Comparison of ENCODE assay signal across 8 cellular contexts in the genomic region with DNA sequence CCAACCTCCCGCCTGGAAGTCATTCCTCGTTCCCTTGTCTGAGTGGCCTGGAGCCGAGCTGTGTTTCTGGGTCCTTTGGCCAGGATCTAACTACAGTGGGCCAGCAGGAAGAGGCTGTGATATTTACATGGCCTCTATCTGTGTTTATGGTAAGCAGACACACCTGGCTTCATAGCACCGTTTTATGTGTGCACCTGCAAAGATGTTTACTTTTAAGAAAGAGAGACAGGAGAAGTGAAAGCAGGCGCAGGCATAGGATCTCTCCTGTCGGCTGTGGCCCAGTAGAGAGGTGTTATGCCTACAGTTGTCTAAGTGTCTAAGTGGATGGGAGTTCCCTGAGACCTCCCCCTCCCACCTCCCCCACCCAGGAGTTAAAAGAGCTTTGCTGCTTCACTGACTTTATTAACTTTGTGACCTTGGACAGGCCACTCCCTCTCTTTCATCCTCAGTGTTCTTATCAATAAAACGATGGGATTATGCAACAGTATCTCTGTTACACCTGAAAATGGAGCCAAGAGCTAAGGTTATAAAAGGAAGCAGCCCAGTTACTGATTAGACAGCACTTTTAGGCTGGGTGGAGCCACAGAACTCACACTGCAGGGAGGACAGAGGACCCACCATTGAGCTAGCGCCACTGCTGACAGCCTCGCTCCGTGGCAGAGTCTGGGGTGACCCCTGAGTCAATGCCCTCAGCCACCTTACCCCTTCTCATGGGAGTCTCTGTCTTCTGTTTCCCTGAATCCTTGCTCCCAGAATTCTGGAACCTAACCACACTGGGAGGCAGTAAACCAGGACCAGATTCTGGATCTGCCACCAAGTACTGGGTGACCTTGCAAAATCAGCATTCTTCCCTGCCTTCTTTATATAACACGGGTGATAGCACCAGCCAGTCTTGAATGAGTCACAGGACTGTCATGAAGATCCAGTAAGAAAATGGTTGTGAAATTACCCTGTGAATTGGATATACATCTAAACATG. TPM values are rescaled to one million over a fixed set of nuclear protein-coding genes. Genes with fewer than 3 reads are reported as not detected.
DNase-seq lines count a peak whose midpoint lies in the region; ATAC-seq and TF ChIP-seq lines count a peak whose summit lies in the region.

No MANE protein-coding gene starts in this region.

- H2AFZ ChIP-seq in OCI-LY7 (ENCODE audit: low read length): no peak overlapping the region

- peaks cover 96% of the 10 kb centered on the region for H3K4me1 ChIP-seq in OCI-LY7 (ENCODE audit: insufficient read depth, low read length, poor library complexity, severe bottlenecking)
- peaks cover 19% of the 10 kb centered on the region for H3K4me1 ChIP-seq in cardiac muscle cell (ENCODE audit: low read depth)
- peaks cover 44 to 56% of the 10 kb centered on the region in 2 donors for H3K4me1 ChIP-seq in thyroid gland

- peak overlapping the region; percentile 99 for H3K27ac ChIP-seq in OCI-LY7 (ENCODE audit: low read depth, low read length, poor library complexity, severe bottlenecking)
- H3K27ac ChIP-seq in cardiac muscle cell: peak overlapping the region; percentile 41
- peak overlapping the region; percentile 80 to 95 (median 90) for H3K27ac ChIP-seq in thyroid gland

- POLR2A ChIA-PET in OCI-LY7 (lab: Charles Lee): interaction anchor here (0.6 to 5.9 kb wide), 15 partner anchors 9 to 235 kb away, joined by 3 to 74 read pairs (median 5); no protein-coding TSS in a partner anchor

- H3K27me3 ChIP-seq in cardiac muscle cell (no peaks in the 10 kb centered on the region), thyroid gland (no peaks in the 10 kb centered on the region)

- peaks cover 39% of the 10 kb centered on the region for H3K36me3 ChIP-seq in OCI-LY7 (ENCODE audit: insufficient read depth, low read length)
- H3K36me3 ChIP-seq in cardiac muscle cell: no peaks in the 10 kb centered on the region
- H3K36me3 ChIP-seq in thyroid gland: no peaks in the 10 kb centered on the region

- H3K9me3 ChIP-seq in OCI-LY7 (ENCODE audit: low read length) (no peaks in the 10 kb centered on the region), cardiac muscle cell (ENCODE audit: low read depth) (no peaks in the 10 kb centered on the region), thyroid gland (no peaks in the 10 kb centered on the region)

- peak overlapping the region; percentile 96 for H3K4me2 ChIP-seq in OCI-LY7 (ENCODE audit: low read length)

- no peaks in the 10 kb centered on the region for H3K9me2 ChIP-seq in OCI-LY7 (ENCODE audit: insufficient read depth, low read length)

- TSS peak; percentile 49 for BruUV-seq in OCI-LY7 (replicated peaks; lab: Mats Ljungman, UMichigan)

- DNase-seq in OCI-LY7 (ENCODE audit: low spot score) (peak; percentile 98), cardiac muscle cell (ENCODE audit: low read depth in 1 of 2, low spot score in 1 of 2) (peak; percentile 56 to 67), thyroid gland (peak; percentile 66 to 77), DMS 273 (lab: John Stamatoyannopoulos, UW; ENCODE audit: unreplicated experiment) (no peak)
- no peak for DNase-seq in activated naive CD4-positive, alpha-beta T cell treated with Interleukin-2 at 50 U/mL for 16 hours
- DNase-seq in stimulated activated CD8-positive, alpha-beta memory T cell treated with anti-CD3 and anti-CD28 coated beads, Interleukin-4, amount 100 ng/mL, for 48 hours: no peak

- no peaks in the 10 kb centered on the region for H4K20me1 ChIP-seq in OCI-LY7 (ENCODE audit: insufficient read depth, low read length)

- CTCF ChIA-PET in OCI-LY7 (lab: Charles Lee; ENCODE audit: unreplicated experiment): interaction anchor here (0.6 to 1.0 kb wide), 4 partner anchors 15 to 1433 kb away, joined by 3 to 5 read pairs (median 4); no protein-coding TSS in a partner anchor

- TF ChIP-seq CTCF in OCI-LY7 (conservative IDR thresholded peaks at IDR 0.05; ENCODE audit: low read length): peak; percentile 35; the same call in 1 of the 2 replicates
- no peak for TF ChIP-seq CTCF in cardiac muscle cell (IDR thresholded peaks at IDR 0.05; ENCODE audit: low read depth, low read length)
- no peak for TF ChIP-seq CTCF in thyroid gland (IDR thresholded peaks at IDR 0.05)

- peaks cover 93% of the 10 kb centered on the region for H3K79me2 ChIP-seq in OCI-LY7 (ENCODE audit: insufficient read depth, low read depth, low read length)

- peak; percentile 11 to 45 for TF ChIP-seq POLR2A in thyroid gland (IDR thresholded peaks at IDR 0.05)

- intact Hi-C loops in OCI-LY7 (cut with micrococcal nuclease; ENCODE audit: unreplicated experiment): loop anchor here (1.0 to 5.0 kb wide), 7 partner anchors 15 to 1454 kb away; a partner anchor contains a TSS
- intact Hi-C loops in thyroid gland (cut with DNase I): no loop called here

- ATAC-seq in GM18861 (IDR thresholded peaks at IDR 0.05; ENCODE audit: unreplicated experiment) (peak; percentile 44), HG03521 (IDR thresholded peaks at IDR 0.05; ENCODE audit: unreplicated experiment) (peak; percentile 51)

- WGBS in thyroid gland, 2 donors: 28 to 45% methylated on average over 11 of the region's 11 CpGs

- H3K4me3 ChIP-seq in OCI-LY7 (ENCODE audit: low read depth, low read length, poor library complexity, severe bottlenecking): peak overlapping the region; percentile 64
- H3K4me3 ChIP-seq in cardiac muscle cell: no peak overlapping the region
- no peak overlapping the region for H3K4me3 ChIP-seq in thyroid gland (replicated peaks in 1 of 3)

RNA-seq across cellular contexts. Expression of a gene that starts 22.0 kb away (rescaled TPM):
- total RNA-seq in OCI-LY7 (2014; rRNA removed; shearing (Covaris generic)): 110 and 135 TPM in 2 replicates
- total RNA-seq in OCI-LY7 (2022) (98.0 and 109 TPM in 2 replicates), cardiac muscle cell (0.12 and 0.21 TPM in 2 replicates), thyroid gland (100 to 1,000 TPM in 2 of 4 donors, 10 to 100 TPM in 2; 53.3 to 102 (median 90.7) TPM)
- 0.61 TPM in 1 of 2 replicates, not detected in the other for polyA plus RNA-seq in cardiac muscle cell

Comparison
In these comparisons a context has a peak if more than half of its experiments do, and no peak if none do; other contexts are left out.
1. DNase-seq: peak in OCI-LY7 (single experiment), cardiac muscle cell (2 of 2) and thyroid gland (2 of 2); none in activated naive CD4-positive, alpha-beta T cell treated with Interleukin-2 at 50 U/mL for 16 hours (single experiment), DMS 273 (single experiment) and stimulated activated CD8-positive, alpha-beta memory T cell treated with anti-CD3 and anti-CD28 coated beads, Interleukin-4, amount 100 ng/mL, for 48 hours (single experiment).
2. H3K27ac ChIP-seq: peak in every context shown above with its lines; median percentile 99 in OCI-LY7; 90 in thyroid gland; 41 in cardiac muscle cell.
3. RNA of a gene that starts 22.0 kb away (total RNA-seq): 98.0 to 135 TPM in OCI-LY7 and 53.3 to 102 TPM in thyroid gland; 0.12 to 0.21 TPM in cardiac muscle cell; every median in the first group is over 10 times any median in the second.